Comparison of ENCODE assay signal across 10 cellular contexts in genomic region chr2:43083710-43084698, GRCh38.
DNase-seq lines count a peak whose midpoint lies in the region; ATAC-seq, FAIRE-seq and TF ChIP-seq lines count a peak whose summit lies in the region.
"Had no signal": no experiment of that assay in that cellular context is flagged by ENCODE, and none has a peak within 500 bp of the region (broad histone marks: within the 10 kb centered on the region; RNA-seq: fewer than 3 reads in every experiment).

No MANE protein-coding gene starts in this region.

- no peak overlapping the region for H3K4me3 Mint-ChIP-seq in osteocyte (ENCODE audit: unreplicated experiment)

- H3K9me3 Mint-ChIP-seq in osteocyte (ENCODE audit: unreplicated experiment): no peaks in the 10 kb centered on the region

- FAIRE-seq in small intestine (lab: Jason Lieb, UNC): no peak
- FAIRE-seq: endometrium had no signal

- H3K4me1 Mint-ChIP-seq in osteocyte (ENCODE audit: unreplicated experiment): peaks cover 76% of the 10 kb centered on the region

- H2AFZ ChIP-seq in OCI-LY7 (ENCODE audit: low read length): no peak overlapping the region

- no peaks in the 10 kb centered on the region for H3K27me3 Mint-ChIP-seq in osteocyte (ENCODE audit: unreplicated experiment)

- POLR2A ChIA-PET in OCI-LY7 (lab: Charles Lee): interaction anchor here (0.7 kb wide), 1 partner anchor 186 kb away, joined by 3 read pairs; no protein-coding TSS in a partner anchor

- CTCF ChIA-PET in OCI-LY7 (lab: Charles Lee; ENCODE audit: unreplicated experiment): interaction anchor here (0.6 kb wide), 2 partner anchors 423 to 1610 kb away, joined by 3 read pairs; no protein-coding TSS in a partner anchor

- DNase-seq in C1 segment of cervical spinal cord (lab: John Stamatoyannopoulos, UW) (peak in 10 of 14 donors; percentile 11 to 80 (median 58)), SJCRH30 (peak; percentile 64 to 69), foreskin keratinocyte (peak; percentile 97 to 98), osteocyte (ENCODE audit: extremely low spot score, unreplicated experiment) (no peak), small intestine (no peak), OCI-LY7 (ENCODE audit: low spot score) (no peak)
- DNase-seq in effector memory CD4-positive, alpha-beta T cell: no peak
- DNase-seq: NCI-H446 treated with DMSO at 0.1 percent for 48 hours had no signal

- BruUV-seq in OCI-LY7 (replicated peaks; lab: Mats Ljungman, UMichigan): no TSS peak

- no peaks in the 10 kb centered on the region for H4K20me1 ChIP-seq in OCI-LY7 (ENCODE audit: insufficient read depth, low read length)

- H3K9me2 ChIP-seq in OCI-LY7 (ENCODE audit: insufficient read depth, low read length): no peaks in the 10 kb centered on the region

- H3K36me3 Mint-ChIP-seq in osteocyte (ENCODE audit: unreplicated experiment): no peaks in the 10 kb centered on the region

- H3K27ac Mint-ChIP-seq in osteocyte (ENCODE audit: unreplicated experiment): peak overlapping the region; percentile 99

- peaks cover 56% of the 10 kb centered on the region for H3K4me1 ChIP-seq in SJCRH30
- peaks cover 42% of the 10 kb centered on the region for H3K4me1 ChIP-seq in foreskin keratinocyte
- no peaks in the 10 kb centered on the region for H3K4me1 ChIP-seq in small intestine (ENCODE audit: control insufficient read depth in 2 of 2, insufficient read depth in 1 of 2, low read depth in 1 of 2, low read length in 1 of 2)
- H3K4me1 ChIP-seq in OCI-LY7 (ENCODE audit: insufficient read depth, low read length, poor library complexity, severe bottlenecking): no peaks in the 10 kb centered on the region
- H3K4me1 ChIP-seq in effector memory CD4-positive, alpha-beta T cell (ENCODE audit: control insufficient read depth, insufficient read depth, low read length, poor library complexity, severe bottlenecking): no peaks in the 10 kb centered on the region

- intact Hi-C loops in OCI-LY7 (cut with micrococcal nuclease; ENCODE audit: unreplicated experiment): no loop called here

- WGBS in small intestine, 3 donors: 63 to 82% (median 80%) methylated on average over 13 of the region's 13 CpGs

- H3K9me3 ChIP-seq in SJCRH30 (replicated peaks) (no peaks in the 10 kb centered on the region), small intestine (ENCODE audit: control insufficient read depth, low read depth) (no peaks in the 10 kb centered on the region), OCI-LY7 (ENCODE audit: low read length) (no peaks in the 10 kb centered on the region)
- no peaks in the 10 kb centered on the region for H3K9me3 ChIP-seq in effector memory CD4-positive, alpha-beta T cell (ENCODE audit: control insufficient read depth, low read length)

- peak; percentile 50 for ATAC-seq in foreskin keratinocyte
- ATAC-seq in HG02798 (IDR thresholded peaks at IDR 0.05; ENCODE audit: poor library complexity, unreplicated experiment): no peak

- no peak overlapping the region for H3K27ac ChIP-seq in SJCRH30
- peak overlapping the region; percentile 97 for H3K27ac ChIP-seq in foreskin keratinocyte
- H3K27ac ChIP-seq in small intestine (ENCODE audit: low read depth in 1 of 2, low read length in 1 of 2): peak overlapping the region in 1 of 2 donors; percentile 77
- no peak overlapping the region for H3K27ac ChIP-seq in OCI-LY7 (ENCODE audit: low read depth, low read length, poor library complexity, severe bottlenecking)
- H3K27ac ChIP-seq in effector memory CD4-positive, alpha-beta T cell (ENCODE audit: insufficient read depth, low read length, poor library complexity, severe bottlenecking): no peak overlapping the region

- H3K36me3 ChIP-seq in SJCRH30 (no peaks in the 10 kb centered on the region), small intestine (ENCODE audit: control insufficient read depth in 2 of 2, insufficient read depth in 2 of 2, low read length in 2 of 2) (no peaks in the 10 kb centered on the region), OCI-LY7 (ENCODE audit: insufficient read depth, low read length) (no peaks in the 10 kb centered on the region)
- no peaks in the 10 kb centered on the region for H3K36me3 ChIP-seq in effector memory CD4-positive, alpha-beta T cell (ENCODE audit: control insufficient read depth, insufficient read depth, low read length)

- H3K27me3 ChIP-seq in SJCRH30 (no peaks in the 10 kb centered on the region), foreskin keratinocyte (no peaks in the 10 kb centered on the region), small intestine (ENCODE audit: control insufficient read depth in 2 of 2, insufficient read depth in 2 of 2, low read length in 2 of 2) (no peaks in the 10 kb centered on the region)
- H3K27me3 ChIP-seq in effector memory CD4-positive, alpha-beta T cell (replicated peaks; ENCODE audit: control insufficient read depth, insufficient read depth, low read length, poor library complexity, severe bottlenecking): no peaks in the 10 kb centered on the region

- H3K4me3 ChIP-seq in SJCRH30 (no peak overlapping the region), small intestine (ENCODE audit: low read depth in 1 of 2, low read length in 2 of 2) (no peak overlapping the region), OCI-LY7 (ENCODE audit: low read depth, low read length, poor library complexity, severe bottlenecking) (no peak overlapping the region)
- no peak overlapping the region for H3K4me3 ChIP-seq in effector memory CD4-positive, alpha-beta T cell (ENCODE audit: insufficient read depth, low read depth, low read length, poor library complexity, severe bottlenecking)

- peak; percentile 14 for TF ChIP-seq CTCF in foreskin keratinocyte (conservative IDR thresholded peaks at IDR 0.05)
- no peak for TF ChIP-seq CTCF in osteocyte (IDR thresholded peaks at IDR 0.05)
- no peak for TF ChIP-seq CTCF in OCI-LY7 (conservative IDR thresholded peaks at IDR 0.05; ENCODE audit: low read length)

- no peak overlapping the region for H3K4me2 ChIP-seq in OCI-LY7 (ENCODE audit: low read length)

- no peaks in the 10 kb centered on the region for H3K79me2 ChIP-seq in OCI-LY7 (ENCODE audit: insufficient read depth, low read depth, low read length)

Comparison
In these comparisons a context has a peak if more than half of its experiments do, and no peak if none do; other contexts are left out.
1. DNase-seq: peak in C1 segment of cervical spinal cord (10 of 14), SJCRH30 (2 of 2) and foreskin keratinocyte (2 of 2); none in osteocyte (single experiment), small intestine (single experiment), OCI-LY7 (single experiment) and effector memory CD4-positive, alpha-beta T cell (0 of 3).